ENCODE assay signal across 25 cellular contexts in the genomic region with DNA sequence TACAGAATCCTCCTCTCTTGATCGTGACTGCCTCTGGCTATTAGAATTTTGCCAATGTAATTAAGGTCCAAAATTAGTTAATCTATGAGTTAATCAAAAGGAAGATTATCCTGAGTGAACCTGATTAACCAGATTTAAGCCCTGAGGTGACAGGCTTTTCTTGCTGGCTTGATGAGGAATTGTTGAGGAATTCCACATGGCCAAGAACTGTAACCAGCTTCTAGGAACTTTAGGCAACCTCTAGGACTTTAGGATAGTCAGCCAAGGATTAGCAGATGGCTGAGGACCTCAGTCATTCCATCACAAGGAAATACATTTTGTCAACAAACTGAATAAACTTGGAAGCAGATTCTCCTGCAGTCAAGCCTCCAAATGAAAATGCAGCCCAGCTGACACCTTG.
"Had no signal": no experiment of that assay in that cellular context is flagged by ENCODE, and none has a peak within 500 bp of the region (broad histone marks: within the 10 kb centered on the region; RNA-seq: fewer than 3 reads in every experiment).

No MANE protein-coding gene starts in this region.

- H3K4me3 Mint-ChIP-seq: activated naive CD4-positive, alpha-beta T cell treated with anti-CD3 and anti-CD28 coated beads, Interleukin-2, amount 10 ng/mL, durations not matched to agents 7 days and 5 days; activated naive CD8-positive, alpha-beta T cell treated with anti-CD3 and anti-CD28 coated beads, Interleukin-2, amount 50 U/mL, for 24 hours; neural crest cell; T-helper 1 cell treated with Interleukin-12 subunit alpha and Interleukin-12 subunit beta and Interleukin-4 antibody, amounts not matched to agents 30 μg/mL and 1 μg/mL, for 36 hours had no signal

- H3K36me3 Mint-ChIP-seq: activated naive CD4-positive, alpha-beta T cell treated with anti-CD3 and anti-CD28 coated beads, Interleukin-2, amount 10 ng/mL, durations not matched to agents 7 days and 5 days had no signal

- H3K27ac Mint-ChIP-seq: activated naive CD4-positive, alpha-beta T cell treated with anti-CD3 and anti-CD28 coated beads, Interleukin-2, amount 10 ng/mL, durations not matched to agents 7 days and 5 days; activated naive CD8-positive, alpha-beta T cell treated with anti-CD3 and anti-CD28 coated beads, Interleukin-2, amount 50 U/mL, for 24 hours; progenitor cell of endocrine pancreas; T-helper 1 cell treated with Interleukin-12 subunit alpha and Interleukin-12 subunit beta and Interleukin-4 antibody, amounts not matched to agents 30 μg/mL and 1 μg/mL, for 36 hours had no signal

- H3K36me3 ChIP-seq: left lung, upper lobe of left lung had no signal

- ATAC-seq: activated naive CD8-positive, alpha-beta T cell treated with anti-CD3 and anti-CD28 coated beads, Interleukin-2, amount 50 U/mL, for 24 hours; left lung; right cardiac atrium had no signal

- H3K27ac ChIP-seq: left lung, skin epidermis, testis, upper lobe of left lung, VCaP had no signal

- H3K27me3 Mint-ChIP-seq: progenitor cell of endocrine pancreas had no signal

- H3K27me3 ChIP-seq: left lung, testis, upper lobe of left lung had no signal

- H3K9me3 Mint-ChIP-seq: activated naive CD4-positive, alpha-beta T cell treated with anti-CD3 and anti-CD28 coated beads, Interleukin-2, amount 10 ng/mL, durations not matched to agents 7 days and 5 days; activated naive CD8-positive, alpha-beta T cell treated with anti-CD3 and anti-CD28 coated beads, Interleukin-2, amount 50 U/mL, for 24 hours; neural crest cell; T-helper 1 cell treated with Interleukin-12 subunit alpha and Interleukin-12 subunit beta and Interleukin-4 antibody, amounts not matched to agents 30 μg/mL and 1 μg/mL, for 36 hours had no signal

- DNase-seq: activated CD4-positive, alpha-beta T cell treated with anti-CD3 and anti-CD28 coated beads, Interleukin-2, amount 50 U/mL, for 1 hour; activated CD4-positive, CD25-positive, alpha-beta regulatory T cell treated with anti-CD3 and anti-CD28 coated beads, Interleukin-2, amount 50 U/mL, for 72 hours; activated CD8-positive, alpha-beta memory T cell treated with anti-CD3 and anti-CD28 coated beads for 24 hours; activated CD8-positive, alpha-beta memory T cell treated with anti-CD3 and anti-CD28 coated beads, Interleukin-2, amount 50 U/mL, for 48 hours; activated effector memory CD4-positive, alpha-beta T cell treated with Interleukin-2 at 50 U/mL for 16 hours; activated naive CD4-positive, alpha-beta T cell treated with anti-CD3 and anti-CD28 coated beads, Interleukin-2, amount 10 ng/mL, durations not matched to agents 7 days and 5 days; activated naive CD8-positive, alpha-beta T cell treated with anti-CD3 and anti-CD28 coated beads, Interleukin-2, amount 50 U/mL, for 24 hours; activated T-cell treated with anti-CD3 and anti-CD28 coated beads, Interleukin-2, amount 50 U/mL, for 48 hours; anterior cingulate cortex; dermis blood vessel endothelial cell; effector memory CD4-positive, alpha-beta T cell; foreskin melanocyte; glutamatergic neuron; hypothalamus; islet precursor cell; left lung; right cardiac atrium; stimulated activated CD4-positive, alpha-beta T cell treated with anti-CD3 and anti-CD28 coated beads, Interleukin-2, amount 100 ng/mL, for 48 hours; testis; upper lobe of left lung had no signal

- H3K4me3 ChIP-seq: left lung, skin epidermis, testis, upper lobe of left lung had no signal

- H3K4me1 Mint-ChIP-seq: activated naive CD4-positive, alpha-beta T cell treated with anti-CD3 and anti-CD28 coated beads, Interleukin-2, amount 10 ng/mL, durations not matched to agents 7 days and 5 days; activated naive CD8-positive, alpha-beta T cell treated with anti-CD3 and anti-CD28 coated beads, Interleukin-2, amount 50 U/mL, for 24 hours; neural crest cell had no signal

- H3K9me3 ChIP-seq: left lung, testis, upper lobe of left lung had no signal

- H3K4me1 ChIP-seq: left lung, testis, upper lobe of left lung had no signal
